8 cellular contexts compared by ENCODE assay signal in genomic region chr19:6457958-6458694, GRCh38. TPM values are rescaled to one million over a fixed set of nuclear protein-coding genes. Genes with fewer than 3 reads are reported as not detected.
DNase-seq lines count a peak whose midpoint lies in the region; ATAC-seq and TF ChIP-seq lines count a peak whose summit lies in the region.
"Had no signal": no experiment of that assay in that cellular context is flagged by ENCODE, and none has a peak within 500 bp of the region (broad histone marks: within the 10 kb centered on the region; RNA-seq: fewer than 3 reads in every experiment).

No MANE protein-coding gene starts in this region.

- H3K27ac ChIP-seq in KMS-11 (peak overlapping the region; percentile 19; the same call in 1 of the 2 replicates), parathyroid adenoma (peak overlapping the region; percentile 11)
- H3K27ac ChIP-seq: epithelial cell of prostate had no signal

- H3K9me3 ChIP-seq in parathyroid adenoma (ENCODE audit: control insufficient read depth, low read length): no peaks in the 10 kb centered on the region

- no peaks in the 10 kb centered on the region for H4K20me1 ChIP-seq in KMS-11 (ENCODE audit: insufficient read depth)

- H3K79me2 ChIP-seq in KMS-11 (ENCODE audit: insufficient read depth, low read depth) (no peaks in the 10 kb centered on the region), parathyroid adenoma (no peaks in the 10 kb centered on the region)

- no peaks in the 10 kb centered on the region for H3K36me3 Mint-ChIP-seq in dendritic cell treated with granulocyte-macrophage colony-stimulating factor and Interleukin-4, amounts not matched to agents 40 ng/mL and 50 ng/mL, for 4 days (ENCODE audit: low read depth)

- H3K4me3 ChIP-seq in KMS-11 (IDR thresholded peaks at IDR 0.05; ENCODE audit: insufficient read depth, low read depth, low read length) (no peak overlapping the region), parathyroid adenoma (ENCODE audit: low read depth, low read length) (peak overlapping the region; percentile 72)

- H2AFZ ChIP-seq in KMS-11 (ENCODE audit: low read depth) (no peak overlapping the region), parathyroid adenoma (no peak overlapping the region)

- in situ Hi-C loops in G401 (cut with HindIII; ENCODE audit: low sequenced_read_pairs): no loop called here

- peak overlapping the region; percentile 93 for H3K4me2 ChIP-seq in KMS-11
- H3K4me2 ChIP-seq in parathyroid adenoma (ENCODE audit: low read length): peak overlapping the region; percentile 93

- DNase-seq in G401 (ENCODE audit: low spot score) (peak; percentile 26), AG20443 (ENCODE audit: low spot score) (no peak)
- no peak for DNase-seq in activated CD4-positive, alpha-beta T cell treated with anti-CD3 and anti-CD28 coated beads, Interleukin-2, amount 50 U/mL, for 4 hours

- H3K27ac Mint-ChIP-seq in dendritic cell treated with granulocyte-macrophage colony-stimulating factor and Interleukin-4, amounts not matched to agents 40 ng/mL and 50 ng/mL, for 4 days: peak overlapping the region; percentile 60

- H3K4me1 ChIP-seq in KMS-11 (ENCODE audit: low read depth, poor library complexity, severe bottlenecking) (peaks cover 9% of the 10 kb centered on the region), parathyroid adenoma (peaks cover 8% of the 10 kb centered on the region)

- ATAC-seq in HG02981 (IDR thresholded peaks at IDR 0.05; ENCODE audit: unreplicated experiment): no peak

- H3K27me3 ChIP-seq in KMS-11 (ENCODE audit: insufficient read depth, low read depth) (no peaks in the 10 kb centered on the region), parathyroid adenoma (ENCODE audit: control insufficient read depth, insufficient read depth, low read length) (no peaks in the 10 kb centered on the region)

- H3K4me1 Mint-ChIP-seq in dendritic cell treated with granulocyte-macrophage colony-stimulating factor and Interleukin-4, amounts not matched to agents 40 ng/mL and 50 ng/mL, for 4 days (ENCODE audit: low read depth): peaks cover 28% of the 10 kb centered on the region

- H3K9ac ChIP-seq in KMS-11: peak overlapping the region; percentile 63; the same call in 1 of the 2 replicates
- H3K9ac ChIP-seq in parathyroid adenoma: no peak overlapping the region

- no peaks in the 10 kb centered on the region; the same call in 1 of the 2 replicates for H3K36me3 ChIP-seq in KMS-11 (ENCODE audit: insufficient read depth)
- H3K36me3 ChIP-seq in parathyroid adenoma (ENCODE audit: control insufficient read depth, insufficient read depth, low read length): no peaks in the 10 kb centered on the region

- peaks cover 18% of the 10 kb centered on the region for H3K9me3 Mint-ChIP-seq in dendritic cell treated with granulocyte-macrophage colony-stimulating factor and Interleukin-4, amounts not matched to agents 40 ng/mL and 50 ng/mL, for 4 days

- peaks cover 54% of the 10 kb centered on the region for H3K27me3 Mint-ChIP-seq in dendritic cell treated with granulocyte-macrophage colony-stimulating factor and Interleukin-4, amounts not matched to agents 40 ng/mL and 50 ng/mL, for 4 days

- intact Hi-C loops in dendritic cell treated with granulocyte-macrophage colony-stimulating factor and Interleukin-4, amounts not matched to agents 40 ng/mL and 50 ng/mL, for 4 days (cut with micrococcal nuclease): no loop called here

- H3K4me3 Mint-ChIP-seq in dendritic cell treated with granulocyte-macrophage colony-stimulating factor and Interleukin-4, amounts not matched to agents 40 ng/mL and 50 ng/mL, for 4 days: no peak overlapping the region

- TF ChIP-seq CTCF in KMS-11 (conservative IDR thresholded peaks at IDR 0.05; ENCODE audit: low read depth, low read length) (no peak), parathyroid adenoma (IDR thresholded peaks at IDR 0.05) (no peak)

RNA-seq across cellular contexts. Expression of gene SLC25A23, which starts 1.5 kb away (rescaled TPM):
- total RNA-seq in G401 (2014; rRNA removed; shearing (Covaris generic)): 57.6 and 60.6 TPM in 2 replicates

RNA-seq across cellular contexts. Expression of gene CRB3, which starts 5.9 kb away (rescaled TPM):
- 1.9 TPM in 1 of 2 replicates, not detected in the other for total RNA-seq in G401 (2014; rRNA removed; shearing (Covaris generic))

RNA-seq across cellular contexts. Expression of gene DENND1C, which starts 23.5 kb away (rescaled TPM):
- total RNA-seq in G401 (2014; rRNA removed; shearing (Covaris generic)): not detected in 2 replicates

RNA-seq across cellular contexts. Expression of gene SLC25A41, which starts 24.6 kb away (rescaled TPM):
- total RNA-seq in G401 (2014; rRNA removed; shearing (Covaris generic)): 1.3 TPM in 1 of 2 replicates, not detected in the other

RNA-seq across cellular contexts. Expression of gene KHSRP, which starts 33.5 kb away (rescaled TPM):
- 170 and 189 TPM in 2 replicates for total RNA-seq in G401 (2014; rRNA removed; shearing (Covaris generic))
